Comparison of ENCODE assay signal across 15 cellular contexts in genomic region chr11:134063991-134064747, GRCh38. TPM values are rescaled to one million over a fixed set of nuclear protein-coding genes. Genes with fewer than 3 reads are reported as not detected.
DNase-seq lines count a peak whose midpoint lies in the region; ATAC-seq, FAIRE-seq and TF ChIP-seq lines count a peak whose summit lies in the region.
"Had no signal": no experiment of that assay in that cellular context is flagged by ENCODE, and none has a peak within 500 bp of the region (broad histone marks: within the 10 kb centered on the region; RNA-seq: fewer than 3 reads in every experiment).

No MANE protein-coding gene starts in this region.

- H3K79me2 ChIP-seq in trophoblast cell (ENCODE audit: control insufficient read depth, insufficient read depth, low read length, poor library complexity), result peaks cover 2% of the 10 kb centered on the region

- no peak overlapping the region for H3K14ac ChIP-seq in trophoblast cell (ENCODE audit: low read length)

- no peak overlapping the region for H4K8ac ChIP-seq in trophoblast cell (ENCODE audit: low read depth, low read length)

- no peak overlapping the region for H4K12ac ChIP-seq in trophoblast cell (ENCODE audit: low read depth, low read length)

- no CpG with 5 or more reads among the region's 12 CpGs for WGBS in trophoblast cell (ENCODE audit: extremely low coverage, insufficient coverage, insufficient read length)

- no peaks in the 10 kb centered on the region for H3K9me3 ChIP-seq in trophoblast cell (ENCODE audit: insufficient read depth, low read depth, low read length)

- H3K18ac ChIP-seq in trophoblast cell (ENCODE audit: low read length), result no peak overlapping the region

- no peaks in the 10 kb centered on the region for H3K36me3 ChIP-seq in trophoblast cell (ENCODE audit: control insufficient read depth in 1 of 2, insufficient read depth in 2 of 2, low read length in 2 of 2)

- H3K4me1 ChIP-seq in trophoblast cell (ENCODE audit: control insufficient read depth in 1 of 2, insufficient read depth in 2 of 2, low read length in 2 of 2), result no peaks in the 10 kb centered on the region

- no peak overlapping the region for H4K91ac ChIP-seq in trophoblast cell (ENCODE audit: low read depth, low read length)

- peak; percentile 83 for DNase-seq in NCI-H1105 (lab: John Stamatoyannopoulos, UW)
- peak; percentile 9 for DNase-seq in NCI-H2029 treated with DMSO at 0.1 percent for 48 hours (lab: John Stamatoyannopoulos, UW)
- DNase-seq in NCI-H748 treated with DMSO at 0.1 percent for 48 hours (lab: John Stamatoyannopoulos, UW), result peak; percentile 82
- DNase-seq in trophoblast cell, result peak; percentile 97 to 98
- no peak for DNase-seq in GM12892 (ENCODE audit: insufficient read length)
- no peak for DNase-seq in SIG-M5 (lab: John Stamatoyannopoulos, UW)
- DNase-seq: CD4-positive, alpha-beta T cell; H9; NCI-H187 treated with DMSO at 0.1 percent for 48 hours; OCI-M1; RPMI8226; T-cell; T1000 had no signal

- no peaks in the 10 kb centered on the region for H3K27me3 ChIP-seq in trophoblast cell (ENCODE audit: insufficient read depth, low read length)

- no peak for FAIRE-seq in GM12892 (lab: Jason Lieb, UNC)

- ATAC-seq in GM21367 (IDR thresholded peaks at IDR 0.05; ENCODE audit: unreplicated experiment), result no peak
- ATAC-seq in HG02970 (IDR thresholded peaks at IDR 0.05; ENCODE audit: low FRiP score, unreplicated experiment), result no peak
- ATAC-seq: T-cell had no signal

- TF ChIP-seq POLR2A in GM12892 (IDR thresholded peaks at IDR 0.05; ENCODE audit: low read depth, low read length), result no peak

- no peak overlapping the region for H3K9ac ChIP-seq in trophoblast cell (ENCODE audit: low read length)

- no peak overlapping the region for H3K27ac ChIP-seq in trophoblast cell (ENCODE audit: low read depth, low read length)

- no peak overlapping the region for H2BK5ac ChIP-seq in trophoblast cell (ENCODE audit: low read depth, low read length, poor library complexity)

- H2AK5ac ChIP-seq in trophoblast cell (ENCODE audit: low read length), result no peak overlapping the region

- no peak overlapping the region for H2BK12ac ChIP-seq in trophoblast cell (ENCODE audit: low read length)

- H3K23ac ChIP-seq in trophoblast cell (ENCODE audit: low read length), result no peak overlapping the region

- H2BK120ac ChIP-seq in trophoblast cell (ENCODE audit: insufficient read depth, low read length, poor library complexity), result no peak overlapping the region

- no peak overlapping the region for H2AFZ ChIP-seq in trophoblast cell (ENCODE audit: insufficient read depth, low read length, poor library complexity)

- no peak overlapping the region for H3K4me3 ChIP-seq in trophoblast cell (ENCODE audit: low read depth, low read length)

- peaks cover 2% of the 10 kb centered on the region for H3K79me1 ChIP-seq in trophoblast cell (ENCODE audit: low read length)

- H3K4ac ChIP-seq in trophoblast cell (ENCODE audit: low read depth, low read length), result no peak overlapping the region

- H3K4me2 ChIP-seq in trophoblast cell (ENCODE audit: low read length), result no peak overlapping the region

RNA-seq across cellular contexts. Expression of gene JAM3, which starts 4.7 kb away (rescaled TPM):
- polyA plus RNA-seq in trophoblast cell (2013), result 9.1 TPM in 2 replicates
- 1.0 TPM for polyA plus RNA-seq in GM12892 (2012; ENCODE audit: missing spikeins)

Comparison
In these comparisons a context has a peak if more than half of its experiments do, and no peak if none do; other contexts are left out.
1. DNase-seq: peak in NCI-H1105 (single experiment), NCI-H2029 treated with DMSO at 0.1 percent for 48 hours (single experiment), NCI-H748 treated with DMSO at 0.1 percent for 48 hours (single experiment) and trophoblast cell (2 of 2); none in GM12892 (single experiment) and SIG-M5 (single experiment).